In the genomic region with DNA sequence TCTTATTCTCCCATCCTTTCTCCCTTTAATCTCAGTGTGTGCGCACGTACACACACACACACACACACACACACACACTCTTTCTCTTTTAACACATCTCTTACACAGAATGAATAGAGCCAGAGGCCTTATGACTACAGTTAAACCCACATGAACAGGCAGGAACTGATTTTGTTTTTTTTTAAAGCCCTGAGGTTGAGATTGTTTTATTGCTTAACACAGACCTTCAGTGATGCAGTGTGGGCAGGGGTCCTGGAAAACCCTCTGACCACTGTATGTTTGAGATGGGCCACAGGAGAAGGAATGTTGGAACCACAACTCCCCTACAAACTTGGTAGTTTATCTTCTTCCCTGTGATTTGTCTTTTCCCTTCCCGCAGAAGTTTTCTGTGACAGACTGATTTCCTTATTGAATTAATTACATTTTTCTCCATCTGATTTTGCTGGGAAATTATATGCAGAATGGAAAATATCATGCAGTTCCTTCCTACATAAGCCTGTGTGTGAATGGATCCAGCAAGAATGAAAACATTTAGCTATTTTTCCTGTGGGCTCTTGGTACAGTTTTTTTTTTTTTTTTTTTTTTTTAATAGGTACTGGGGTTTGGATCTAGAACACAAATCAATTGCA, we compare ENCODE assay signal across 18 cellular contexts.
"Had no signal": no experiment of that assay in that cellular context is flagged by ENCODE, and none has a peak within 500 bp of the region (broad histone marks: within the 10 kb centered on the region; RNA-seq: fewer than 3 reads in every experiment).

No MANE protein-coding gene starts in this region.

- H3K36me3 ChIP-seq: gastrocnemius medialis, heart left ventricle, left lung, thyroid gland had no signal

- H3K4me3 ChIP-seq: dorsolateral prefrontal cortex, gastrocnemius medialis, heart left ventricle, left lung, thyroid gland had no signal

- H3K4me3 Mint-ChIP-seq: activated CD4-positive, alpha-beta T cell treated with anti-CD3 and anti-CD28 coated beads, Interleukin-2, amount 10 ng/mL, durations not matched to agents 24 days and 14 days; activated CD8-positive, alpha-beta T cell treated with anti-CD3 and anti-CD28 coated beads for 36 hours; activated T-helper 17 cell treated with anti-CD3 and anti-CD28 coated beads, Interleukin-2, amount 50 U/mL, for 72 hours; naive B cell had no signal

- H3K27me3 ChIP-seq: gastrocnemius medialis, heart left ventricle, left lung, thyroid gland had no signal

- H3K9ac ChIP-seq: parathyroid adenoma had no signal

- H3K36me3 Mint-ChIP-seq: naive B cell had no signal

- FAIRE-seq: kidney, urothelium cell line had no signal

- H2AFZ ChIP-seq: parathyroid adenoma had no signal

- H3K9me3 ChIP-seq: gastrocnemius medialis, heart left ventricle, left lung, thyroid gland had no signal

- DNase-seq: activated CD4-positive, alpha-beta T cell treated with anti-CD3 and anti-CD28 coated beads, Interleukin-2, amount 10 ng/mL, durations not matched to agents 24 days and 14 days; activated CD8-positive, alpha-beta T cell treated with anti-CD3 and anti-CD28 coated beads for 36 hours; activated naive CD4-positive, alpha-beta T cell; activated T-cell treated with anti-CD3 and anti-CD28 coated beads, Interleukin-2, amount 50 U/mL, for 1 hour; anterior cingulate cortex; dorsolateral prefrontal cortex; gastrocnemius medialis; heart left ventricle; kidney; left lung; naive B cell; stimulated activated CD8-positive, alpha-beta memory T cell treated with anti-CD3 and anti-CD28 coated beads, Interleukin-4, amount 100 ng/mL, for 48 hours; stimulated activated naive CD4-positive, alpha-beta T cell treated with Interleukin-2 at 50 U/mL for 16 hours; thyroid gland had no signal

- H3K4me1 ChIP-seq: parathyroid adenoma had no signal

- H3K27ac ChIP-seq: dorsolateral prefrontal cortex, epithelial cell of prostate, gastrocnemius medialis, heart left ventricle, parathyroid adenoma, thyroid gland had no signal

- H3K27ac Mint-ChIP-seq: activated CD4-positive, alpha-beta T cell treated with anti-CD3 and anti-CD28 coated beads, Interleukin-2, amount 10 ng/mL, durations not matched to agents 24 days and 14 days; activated CD8-positive, alpha-beta T cell treated with anti-CD3 and anti-CD28 coated beads for 36 hours; activated T-helper 17 cell treated with anti-CD3 and anti-CD28 coated beads, Interleukin-2, amount 50 U/mL, for 72 hours; naive B cell had no signal

- H3K4me1 Mint-ChIP-seq: activated CD4-positive, alpha-beta T cell treated with anti-CD3 and anti-CD28 coated beads, Interleukin-2, amount 10 ng/mL, durations not matched to agents 24 days and 14 days; activated T-helper 17 cell treated with anti-CD3 and anti-CD28 coated beads, Interleukin-2, amount 50 U/mL, for 72 hours; naive B cell had no signal

- H3K79me2 ChIP-seq: parathyroid adenoma had no signal

- H3K27me3 Mint-ChIP-seq: activated T-helper 17 cell treated with anti-CD3 and anti-CD28 coated beads, Interleukin-2, amount 50 U/mL, for 72 hours had no signal

- H3K9me3 Mint-ChIP-seq: activated CD8-positive, alpha-beta T cell treated with anti-CD3 and anti-CD28 coated beads for 36 hours; activated T-helper 17 cell treated with anti-CD3 and anti-CD28 coated beads, Interleukin-2, amount 50 U/mL, for 72 hours; naive B cell had no signal
